8 cellular contexts compared by ENCODE assay signal in the genomic region with DNA sequence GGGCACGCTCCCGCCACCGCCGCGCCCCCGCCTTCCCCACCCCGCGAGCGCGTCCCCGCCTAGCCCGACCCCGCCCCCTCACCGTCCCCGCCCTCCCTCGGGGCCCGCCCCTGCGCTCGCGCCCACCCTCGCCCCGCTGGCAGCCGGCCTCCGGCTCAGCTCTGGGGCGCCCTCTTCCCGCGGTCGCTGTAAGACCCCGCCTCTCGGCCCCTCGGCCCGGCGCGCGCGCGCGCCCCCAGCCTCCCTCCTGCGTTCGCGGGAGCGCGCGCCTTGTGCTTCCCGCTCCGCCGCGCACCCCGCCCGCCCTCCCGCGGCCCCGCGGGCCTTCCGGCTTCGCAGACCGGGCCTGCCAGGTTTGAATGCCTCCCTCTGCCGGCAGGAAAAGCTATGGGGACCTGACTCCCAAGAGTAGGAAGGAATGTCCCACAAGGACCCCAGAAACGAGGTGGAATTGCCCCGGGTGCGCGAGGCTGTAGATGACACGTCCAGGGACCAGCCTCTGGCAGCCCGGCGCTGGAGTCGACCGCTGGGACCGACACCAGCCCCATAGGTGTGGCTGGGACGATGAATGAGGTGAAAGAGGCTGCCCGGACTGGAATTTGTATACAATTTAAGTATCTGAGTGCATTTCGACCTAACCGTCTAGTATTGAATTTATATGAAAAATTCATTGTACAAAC. TPM values are rescaled to one million over a fixed set of nuclear protein-coding genes. Genes with fewer than 3 reads are reported as not detected.
DNase-seq lines count a peak whose midpoint lies in the region; ATAC-seq and TF ChIP-seq lines count a peak whose summit lies in the region.

No MANE protein-coding gene starts in this region.

- no peaks in the 10 kb centered on the region for H3K9me3 ChIP-seq in PC-9 (ENCODE audit: insufficient read depth, low read depth)

- H3F3A ChIP-seq in PC-9 (ENCODE audit: insufficient read depth, low read depth), result peaks cover 13% of the 10 kb centered on the region

- in situ Hi-C loops in KBM-7 (cut with MboI; ENCODE audit: low pct_unique_long_range_greater_than_20kb, low sequenced_read_pairs), result no loop called here

- H3K4me1 Mint-ChIP-seq in activated T-cell treated with anti-CD3 and anti-CD28 coated beads, Interleukin-2, amount 50 U/mL, for 4 hours (ENCODE audit: low read depth), result peaks cover 32% of the 10 kb centered on the region

- peak overlapping the region; percentile 80 for H2AFZ ChIP-seq in PC-9

- POLR2A ChIA-PET in PC-9 (lab: Charles Lee; ENCODE audit: unreplicated experiment), result interaction anchor here (0.6 to 1.4 kb wide), 5 partner anchors 8 to 587 kb away, joined by 3 to 16 read pairs (median 6); a partner anchor contains a TSS

- peak overlapping the region; percentile 90 for H3K27ac ChIP-seq in PC-9

- intact Hi-C loops in PC-9 (cut with micrococcal nuclease; ENCODE audit: unreplicated experiment), result loop anchor here (1.0 to 10.0 kb wide), 8 partner anchors 9 to 381 kb away; a partner anchor contains a TSS

- no peaks in the 10 kb centered on the region for H3K9me3 Mint-ChIP-seq in activated T-cell treated with anti-CD3 and anti-CD28 coated beads, Interleukin-2, amount 50 U/mL, for 4 hours

- H3K4me2 ChIP-seq in PC-9, result peak overlapping the region; percentile 81

- no peaks in the 10 kb centered on the region for H3K36me3 Mint-ChIP-seq in activated T-cell treated with anti-CD3 and anti-CD28 coated beads, Interleukin-2, amount 50 U/mL, for 4 hours (ENCODE audit: insufficient read depth)

- CTCF ChIA-PET in PC-9 (lab: Charles Lee), result interaction anchor here (0.6 to 1.4 kb wide), 6 partner anchors 100 to 950 kb away, joined by 3 to 12 read pairs (median 8); no protein-coding TSS in a partner anchor

- peak overlapping the region; percentile 96 for H3K4me3 Mint-ChIP-seq in activated T-cell treated with anti-CD3 and anti-CD28 coated beads, Interleukin-2, amount 50 U/mL, for 4 hours

- H3K36me3 ChIP-seq in PC-9 (ENCODE audit: low read depth), result peaks cover 4% of the 10 kb centered on the region; the same call in 1 of the 2 replicates

- H3K27me3 ChIP-seq in PC-9 (ENCODE audit: insufficient read depth, low read depth), result no peaks in the 10 kb centered on the region

- DNase-seq in DMS79 treated with DMSO at 0.1 percent for 48 hours (lab: John Stamatoyannopoulos, UW), result peak; percentile 92
- DNase-seq in KBM-7, result peak; percentile 93
- DNase-seq in PC-9, result peak; percentile 73 to 96
- peak; percentile 94 for DNase-seq in activated T-cell treated with anti-CD3 and anti-CD28 coated beads, Interleukin-2, amount 50 U/mL, for 4 hours
- DNase-seq in myocyte (ENCODE audit: low read depth), result peak; percentile 95
- peak; percentile 83 to 94 for DNase-seq in stimulated activated CD8-positive, alpha-beta memory T cell treated with anti-CD3 and anti-CD28 coated beads, Interleukin-7, amount 100 ng/mL, for 4 hours (ENCODE audit: low read depth in 2 of 2)

- peak overlapping the region; percentile 89 for H3K4me3 ChIP-seq in PC-9

- H3K79me2 ChIP-seq in PC-9 (ENCODE audit: low read depth), result peaks cover 45% of the 10 kb centered on the region

- H3K4me1 ChIP-seq in PC-9 (replicated peaks; ENCODE audit: insufficient read depth), result peaks cover 50% of the 10 kb centered on the region

- no peaks in the 10 kb centered on the region for H3K27me3 Mint-ChIP-seq in activated T-cell treated with anti-CD3 and anti-CD28 coated beads, Interleukin-2, amount 50 U/mL, for 4 hours (ENCODE audit: low read depth)

- H3K9me2 ChIP-seq in PC-9 (ENCODE audit: insufficient read depth), result no peaks in the 10 kb centered on the region

- H4K20me1 ChIP-seq in PC-9 (ENCODE audit: insufficient read depth), result peaks cover 14% of the 10 kb centered on the region

- peak; percentile 57 for TF ChIP-seq CTCF in PC-9 (conservative IDR thresholded peaks at IDR 0.05)

- peak; percentile 71 for ATAC-seq in GM21723 (IDR thresholded peaks at IDR 0.05; ENCODE audit: unreplicated experiment)
- peak; percentile 84 to 88 for ATAC-seq in activated T-cell treated with anti-CD3 and anti-CD28 coated beads, Interleukin-2, amount 50 U/mL, for 4 hours
- peak; percentile 94 for ATAC-seq in esophagus mucosa

- BruUV-seq in PC-9 (replicated peaks; lab: Mats Ljungman, UMichigan), result no TSS peak

RNA-seq across cellular contexts. Expression of a gene that starts 0.4 kb away (rescaled TPM):
- 75.9 and 141 TPM in 2 replicates for total RNA-seq in PC-9 (2021)
- 10 to 100 TPM; 73.1 to 81.1 (median 73.5) TPM for total RNA-seq in activated T-cell treated with anti-CD3 and anti-CD28 coated beads, Interleukin-2, amount 50 U/mL, for 4 hours
- total RNA-seq in esophagus mucosa, result 165 TPM
- 38.0 and 46.7 TPM in 2 replicates for total RNA-seq in myocyte
- polyA plus RNA-seq in myocyte (2012), result 7.4 TPM

RNA-seq across cellular contexts. Expression of a gene that starts 46.1 kb away (rescaled TPM):
- total RNA-seq in PC-9 (2021) (51.9 and 60.6 TPM in 2 replicates), esophagus mucosa (27.5 TPM), myocyte (41.3 and 58.5 TPM in 2 replicates)
- 1 to 10 TPM; 4.7 to 7.8 (median 5.7) TPM for total RNA-seq in activated T-cell treated with anti-CD3 and anti-CD28 coated beads, Interleukin-2, amount 50 U/mL, for 4 hours
- polyA plus RNA-seq in myocyte (2012), result 12.9 TPM

Comparison
In these comparisons a context has a peak if more than half of its experiments do, and no peak if none do; other contexts are left out.
1. Peak in every context shown above with its lines: DNase-seq, ATAC-seq, H3K4me3 ChIP-seq and H3K27ac ChIP-seq.